Comparison of ENCODE assay signal across 16 cellular contexts in genomic region chr11:117439256-117439655, GRCh38.
"Had no signal": no experiment of that assay in that cellular context is flagged by ENCODE, and none has a peak within 500 bp of the region (broad histone marks: within the 10 kb centered on the region; RNA-seq: fewer than 3 reads in every experiment).

No MANE protein-coding gene starts in this region.

- H3K27me3 ChIP-seq: colonic mucosa, ovary had no signal

- H3K9me3 ChIP-seq: colonic mucosa, esophagus squamous epithelium, left ventricle myocardium inferior, ovary had no signal

- H3K36me3 ChIP-seq: colonic mucosa, esophagus squamous epithelium, ovary had no signal

- H3K27ac ChIP-seq: colonic mucosa, esophagus squamous epithelium, foreskin keratinocyte, left ventricle myocardium inferior, ovary had no signal

- H3K4me1 ChIP-seq: colonic mucosa, foreskin keratinocyte, left ventricle myocardium inferior had no signal

- DNase-seq: colonic mucosa; dermis blood vessel endothelial cell; esophagus squamous epithelium; foreskin keratinocyte; immature natural killer cell; left cardiac atrium; left ventricle myocardium inferior; mammary epithelial cell; naive thymus-derived CD4-positive, alpha-beta T cell; nephron progenitor cell; ovary; right cardiac atrium; small intestine; stimulated activated CD4-positive, alpha-beta T cell treated with anti-CD3 and anti-CD28 coated beads, Interleukin-2, amount 100 ng/mL, for 48 hours; stimulated activated naive CD4-positive, alpha-beta T cell treated with Interleukin-2 at 50 U/mL for 16 hours; trophoblast cell had no signal

- H3K4me3 ChIP-seq: colonic mucosa, esophagus squamous epithelium, left ventricle myocardium inferior, ovary had no signal

- ATAC-seq: foreskin keratinocyte; left cardiac atrium; naive thymus-derived CD4-positive, alpha-beta T cell; right cardiac atrium had no signal
